26 cellular contexts compared by ENCODE assay signal in genomic region chr5:137572042-137572695, GRCh38.
A peak's percentile ranks its signal among the peaks of the same experiment; 100 is the strongest.
DNase-seq lines count a peak whose midpoint lies in the region; ATAC-seq and TF ChIP-seq lines count a peak whose summit lies in the region.
"Had no signal": no experiment of that assay in that cellular context is flagged by ENCODE, and none has a peak within 500 bp of the region (broad histone marks: within the 10 kb centered on the region; RNA-seq: fewer than 3 reads in every experiment).

No MANE protein-coding gene starts in this region.

- H3K4ac ChIP-seq in trophoblast cell (ENCODE audit: low read depth, low read length): no peak overlapping the region

- no peak overlapping the region for H4K12ac ChIP-seq in trophoblast cell (ENCODE audit: low read depth, low read length)

- peaks cover 14 to 40% (median 24%) of the 10 kb centered on the region in 11 experiments for H3K9me3 ChIP-seq in BLaER1 treated with 17β-estradiol and CSF1 and Interleukin-3, amounts not matched to agents 10 nM and 100 nM (replicated peaks in 1 of 11)
- H3K9me3 ChIP-seq in PC-3 (ENCODE audit: low read length) (no peaks in the 10 kb centered on the region), trophoblast cell (ENCODE audit: insufficient read depth, low read depth, low read length) (no peaks in the 10 kb centered on the region), A673 (ENCODE audit: low read depth, low read length, poor library complexity, severe bottlenecking) (no peaks in the 10 kb centered on the region)
- H3K9me3 ChIP-seq: breast epithelium, colonic mucosa, neutrophil, prostate gland, stomach, tibial artery had no signal

- no peaks in the 10 kb centered on the region for H3K9me2 ChIP-seq in PC-3 (replicated peaks; ENCODE audit: low read length)

- H2AK5ac ChIP-seq in trophoblast cell (ENCODE audit: low read length): no peak overlapping the region

- no peak overlapping the region for H3K18ac ChIP-seq in trophoblast cell (ENCODE audit: low read length)

- CTCF ChIA-PET in PC-3 (lab: Charles Lee): no interaction called here
- CTCF ChIA-PET in A673 (lab: Charles Lee): no interaction called here

- H3K79me2 ChIP-seq in PC-3 (ENCODE audit: low read length) (no peaks in the 10 kb centered on the region), trophoblast cell (ENCODE audit: control insufficient read depth, insufficient read depth, low read length, poor library complexity) (no peaks in the 10 kb centered on the region)

- POLR2A ChIA-PET in PC-3 (lab: Charles Lee; ENCODE audit: unreplicated experiment): no interaction called here
- POLR2A ChIA-PET in A673 (lab: Charles Lee; ENCODE audit: low non-redundant PET): no interaction called here

- H3K79me1 ChIP-seq in trophoblast cell (ENCODE audit: low read length): no peaks in the 10 kb centered on the region

- peak; percentile 51 for DNase-seq in PC-3
- peak; percentile 36 for DNase-seq in epithelial cell of esophagus (ENCODE audit: low read depth)
- DNase-seq in trophoblast cell: no peak
- DNase-seq in stimulated activated naive CD4-positive, alpha-beta T cell treated with Interleukin-2 at 50 U/mL for 16 hours (lab: John Stamatoyannopoulos, UW): no peak
- DNase-seq in A673 (ENCODE audit: low spot score): no peak
- DNase-seq: activated CD4-positive, CD25-positive, alpha-beta regulatory T cell; activated naive CD4-positive, alpha-beta T cell treated with Interleukin-2 at 50 U/mL for 16 hours; activated T-cell treated with anti-CD3 and anti-CD28 coated beads, Interleukin-2, amount 50 U/mL, for 72 hours; colonic mucosa; effector CD8-positive, alpha-beta T cell; erythroblast; IMR-90; mesenchymal stem cell; NCI-H1105; NCI-H2029 treated with DMSO at 0.1 percent for 48 hours; NCI-H2227 treated with DMSO at 0.1 percent for 48 hours; NCI-H69; stomach; T-helper 1 cell; tibial artery had no signal

- H3K4me3 ChIP-seq in BLaER1 treated with 17β-estradiol and CSF1 and Interleukin-3, amounts not matched to agents 10 nM and 100 nM: no peak overlapping the region
- H3K4me3 ChIP-seq in PC-3 (ENCODE audit: low read length) (no peak overlapping the region), epithelial cell of esophagus (ENCODE audit: low read length) (no peak overlapping the region), trophoblast cell (ENCODE audit: low read depth, low read length) (peak overlapping the region; percentile 23), A673 (ENCODE audit: low read depth, low read length, poor library complexity, severe bottlenecking) (no peak overlapping the region)
- H3K4me3 ChIP-seq: breast epithelium, colonic mucosa, GM23338, prostate gland, stomach, tibial artery had no signal

- no peak overlapping the region for H3K14ac ChIP-seq in trophoblast cell (ENCODE audit: low read length)

- BruUV-seq in PC-3 (replicated peaks; lab: Mats Ljungman, UMichigan): no TSS peak
- no TSS peak for BruUV-seq in A673 (replicated peaks; lab: Mats Ljungman, UMichigan)

- H4K8ac ChIP-seq in trophoblast cell (ENCODE audit: low read depth, low read length): no peak overlapping the region

- intact Hi-C loops in PC-3 (cut with micrococcal nuclease): no loop called here
- intact Hi-C loops in A673 (cut with micrococcal nuclease; ENCODE audit: unreplicated experiment): no loop called here

- peaks cover 21 to 77% (median 50%) of the 10 kb centered on the region in 10 experiments for H3K4me1 ChIP-seq in BLaER1 treated with 17β-estradiol and CSF1 and Interleukin-3, amounts not matched to agents 10 nM and 100 nM
- H3K4me1 ChIP-seq in PC-3 (ENCODE audit: insufficient read depth, low read length): peaks cover 33% of the 10 kb centered on the region
- H3K4me1 ChIP-seq in trophoblast cell (ENCODE audit: control insufficient read depth in 1 of 2, insufficient read depth in 2 of 2, low read length in 2 of 2): no peaks in the 10 kb centered on the region
- peaks cover 32% of the 10 kb centered on the region for H3K4me1 ChIP-seq in A673 (ENCODE audit: insufficient read depth, low read length, poor library complexity, severe bottlenecking)
- H3K4me1 ChIP-seq: breast epithelium, colonic mucosa, prostate gland, stomach, tibial artery had no signal

- H2BK12ac ChIP-seq in trophoblast cell (ENCODE audit: low read length): no peak overlapping the region

- no peak overlapping the region for H3K27ac ChIP-seq in BLaER1 treated with 17β-estradiol and CSF1 and Interleukin-3, amounts not matched to agents 10 nM and 100 nM
- H3K27ac ChIP-seq in PC-3 (ENCODE audit: low read length) (0 out of 2 replicates have a peak overlapping the region, but pooled peaks have one; percentile 8), trophoblast cell (ENCODE audit: low read depth, low read length) (no peak overlapping the region), A673 (ENCODE audit: low read depth, low read length, poor library complexity, severe bottlenecking) (no peak overlapping the region)
- H3K27ac ChIP-seq: breast epithelium, colonic mucosa, neutrophil, prostate gland, stomach, tibial artery had no signal

- no peaks in the 10 kb centered on the region for H3K27me3 ChIP-seq in BLaER1 treated with 17β-estradiol and CSF1 and Interleukin-3, amounts not matched to agents 10 nM and 100 nM
- H3K27me3 ChIP-seq in PC-3 (ENCODE audit: low read length): no peaks in the 10 kb centered on the region
- no peaks in the 10 kb centered on the region for H3K27me3 ChIP-seq in trophoblast cell (ENCODE audit: insufficient read depth, low read length)
- no peaks in the 10 kb centered on the region for H3K27me3 ChIP-seq in A673 (replicated peaks; ENCODE audit: insufficient read depth, low read depth, low read length, poor library complexity)
- H3K27me3 ChIP-seq: breast epithelium, colonic mucosa, tibial artery had no signal

- H2BK5ac ChIP-seq in trophoblast cell (ENCODE audit: low read depth, low read length, poor library complexity): no peak overlapping the region

- no peaks in the 10 kb centered on the region for H3F3A ChIP-seq in PC-3 (ENCODE audit: low read length, unreplicated experiment)

- no peak overlapping the region for H4K91ac ChIP-seq in trophoblast cell (ENCODE audit: low read depth, low read length)

- no peak overlapping the region for H2AFZ ChIP-seq in PC-3 (ENCODE audit: low read length)
- H2AFZ ChIP-seq in trophoblast cell (ENCODE audit: insufficient read depth, low read length, poor library complexity): no peak overlapping the region
- H2AFZ ChIP-seq: GM23338 had no signal

- no peak overlapping the region for H3K23ac ChIP-seq in trophoblast cell (ENCODE audit: low read length)

- no peak overlapping the region for H2BK120ac ChIP-seq in trophoblast cell (ENCODE audit: insufficient read depth, low read length, poor library complexity)

- no peak overlapping the region for H3K9ac ChIP-seq in BLaER1 treated with 17β-estradiol and CSF1 and Interleukin-3, amounts not matched to agents 10 nM and 100 nM
- H3K9ac ChIP-seq in PC-3 (ENCODE audit: low read length) (no peak overlapping the region), trophoblast cell (ENCODE audit: low read length) (no peak overlapping the region)

- no peaks in the 10 kb centered on the region for H4K20me1 ChIP-seq in BLaER1 treated with 17β-estradiol and CSF1 and Interleukin-3, amounts not matched to agents 10 nM and 100 nM
- H4K20me1 ChIP-seq in PC-3 (ENCODE audit: low read length): no peaks in the 10 kb centered on the region

- H3K4me2 ChIP-seq in BLaER1 treated with 17β-estradiol and CSF1 and Interleukin-3, amounts not matched to agents 10 nM and 100 nM: peak overlapping the region; percentile 14 to 74 (median 66); a peak in 14 of 22 replicates
- H3K4me2 ChIP-seq in PC-3 (ENCODE audit: low read length) (peak overlapping the region; percentile 53), trophoblast cell (ENCODE audit: low read length) (no peak overlapping the region)
- H3K4me2 ChIP-seq: GM23338 had no signal

- no peak for TF ChIP-seq CTCF in PC-3 (conservative IDR thresholded peaks at IDR 0.05; ENCODE audit: low read depth, low read length)
- no peak for TF ChIP-seq CTCF in epithelial cell of esophagus (IDR thresholded peaks at IDR 0.05; ENCODE audit: insufficient read depth, low read depth, low read length, missing control alignments)
- TF ChIP-seq CTCF in A673 (conservative IDR thresholded peaks at IDR 0.05; ENCODE audit: low read depth, low read length): no peak

- no peaks in the 10 kb centered on the region for H3K36me3 ChIP-seq in BLaER1 treated with 17β-estradiol and CSF1 and Interleukin-3, amounts not matched to agents 10 nM and 100 nM
- no peaks in the 10 kb centered on the region for H3K36me3 ChIP-seq in PC-3 (ENCODE audit: low read depth, low read length)
- H3K36me3 ChIP-seq in trophoblast cell (ENCODE audit: control insufficient read depth in 1 of 2, insufficient read depth in 2 of 2, low read length in 2 of 2): no peaks in the 10 kb centered on the region
- no peaks in the 10 kb centered on the region for H3K36me3 ChIP-seq in A673 (ENCODE audit: insufficient read depth, low read length, poor library complexity, severe bottlenecking)
- H3K36me3 ChIP-seq: breast epithelium, colonic mucosa, neutrophil, prostate gland, stomach, tibial artery had no signal

- ATAC-seq in PC-3 (peak; percentile 40), GM21367 (IDR thresholded peaks at IDR 0.05; ENCODE audit: unreplicated experiment) (no peak)
- ATAC-seq: activated T-cell treated with anti-CD3 and anti-CD28 coated beads, Interleukin-2, amount 50 U/mL, for 72 hours; GM23338 had no signal

- no CpG with 5 or more reads among the region's 5 CpGs for WGBS in trophoblast cell (ENCODE audit: extremely low coverage, insufficient coverage, insufficient read length)

Comparison
In these comparisons a context has a peak if more than half of its experiments do, and no peak if none do; other contexts are left out.
1. DNase-seq: peak in PC-3 (single experiment) and epithelial cell of esophagus (single experiment); none in trophoblast cell (0 of 2), stimulated activated naive CD4-positive, alpha-beta T cell treated with Interleukin-2 at 50 U/mL for 16 hours (single experiment) and A673 (single experiment).